8 cellular contexts compared by ENCODE assay signal in genomic region chr6:2244261-2245102, GRCh38. TPM values are rescaled to one million over a fixed set of nuclear protein-coding genes. Genes with fewer than 3 reads are reported as not detected.
A peak's percentile ranks its signal among the peaks of the same experiment; 100 is the strongest.
DNase-seq lines count a peak whose midpoint lies in the region; ATAC-seq and TF ChIP-seq lines count a peak whose summit lies in the region.

No MANE protein-coding gene starts in this region.

- ATAC-seq in heart right ventricle: peak in 2 of 8 donors; percentile 2 to 6
- no peak for ATAC-seq in natural killer cell
- ATAC-seq in HG02571 (IDR thresholded peaks at IDR 0.05; ENCODE audit: unreplicated experiment): no peak

- no peak for DNase-seq in heart right ventricle
- DNase-seq in cardiac septum (ENCODE audit: low spot score): no peak
- DNase-seq in NCI-H748 (lab: John Stamatoyannopoulos, UW; ENCODE audit: unreplicated experiment): peak; percentile 76
- DNase-seq in effector memory CD4-positive, alpha-beta T cell: no peak
- no peak for DNase-seq in natural killer cell
- DNase-seq in activated gamma-delta T cell (lab: John Stamatoyannopoulos, UW): no peak
- no peak for DNase-seq in NCI-H446 (lab: John Stamatoyannopoulos, UW)

- TF ChIP-seq CTCF in heart right ventricle (IDR thresholded peaks at IDR 0.05) (no peak), natural killer cell (IDR thresholded peaks at IDR 0.05) (no peak)

- peaks cover 0 to 10% (median 5%) of the 10 kb centered on the region in 9 donors for H3K36me3 ChIP-seq in heart right ventricle
- no peaks in the 10 kb centered on the region for H3K36me3 ChIP-seq in effector memory CD4-positive, alpha-beta T cell (ENCODE audit: control insufficient read depth, insufficient read depth, low read length)

- peaks cover 2 to 39% (median 19%) of the 10 kb centered on the region in 9 donors for H3K4me1 ChIP-seq in heart right ventricle
- H3K4me1 ChIP-seq in effector memory CD4-positive, alpha-beta T cell (ENCODE audit: control insufficient read depth, insufficient read depth, low read length, poor library complexity, severe bottlenecking): peaks cover 18% of the 10 kb centered on the region

- H3K4me1 Mint-ChIP-seq in natural killer cell: peaks cover 43 to 52% of the 10 kb centered on the region in 2 donors

- H3K27me3 Mint-ChIP-seq in natural killer cell (ENCODE audit: low read depth in 2 of 2): no peaks in the 10 kb centered on the region

- no peaks in the 10 kb centered on the region for H3K9me3 Mint-ChIP-seq in natural killer cell

- peak overlapping the region; percentile 75 to 91 for H3K27ac Mint-ChIP-seq in natural killer cell

- H3K27me3 ChIP-seq in heart right ventricle: no peaks in the 10 kb centered on the region
- H3K27me3 ChIP-seq in effector memory CD4-positive, alpha-beta T cell (replicated peaks; ENCODE audit: control insufficient read depth, insufficient read depth, low read length, poor library complexity, severe bottlenecking): no peaks in the 10 kb centered on the region

- peak overlapping the region; percentile 63 to 98 (median 92) for H3K4me3 ChIP-seq in heart right ventricle
- peak overlapping the region; percentile 68 for H3K4me3 ChIP-seq in effector memory CD4-positive, alpha-beta T cell (ENCODE audit: insufficient read depth, low read depth, low read length, poor library complexity, severe bottlenecking)

- no peaks in the 10 kb centered on the region for H3K36me3 Mint-ChIP-seq in natural killer cell

- no peaks in the 10 kb centered on the region for H3K9me3 ChIP-seq in heart right ventricle
- H3K9me3 ChIP-seq in effector memory CD4-positive, alpha-beta T cell (ENCODE audit: control insufficient read depth, low read length): no peaks in the 10 kb centered on the region

- intact Hi-C loops in heart right ventricle (cut with DNase I): loop anchor here in 3 of 10 donors (2.0 to 10.0 kb wide), 3 partner anchors 38 to 388 kb away; no protein-coding TSS in a partner anchor
- intact Hi-C loops in cardiac septum (cut with DNase I): no loop called here
- intact Hi-C loops in natural killer cell (cut with micrococcal nuclease): loop anchor here (10.0 kb wide), 1 partner anchor 520 kb away; the partner anchor contains the start of gene WRNIP1

- peak overlapping the region; percentile 91 for H3K4me3 Mint-ChIP-seq in natural killer cell

- WGBS in heart right ventricle, 2 donors: 32 to 33% methylated on average over 32 of the region's 32 CpGs

- peak overlapping the region in 7 of 10 donors; percentile 62 to 98 (median 85) for H3K27ac ChIP-seq in heart right ventricle
- peak overlapping the region; percentile 85 for H3K27ac ChIP-seq in effector memory CD4-positive, alpha-beta T cell (ENCODE audit: insufficient read depth, low read length, poor library complexity, severe bottlenecking)

RNA-seq across cellular contexts. Expression of gene GMDS, which starts 0.9 kb away (rescaled TPM):
- total RNA-seq in heart right ventricle: 10 to 100 TPM in 1 of 10 donors, 1 to 10 TPM in 9; 5.0 to 10.6 (median 6.8) TPM
- polyA plus RNA-seq in heart right ventricle: 1 to 10 TPM; 6.6 to 8.1 TPM
- 6.3 TPM for total RNA-seq in cardiac septum
- total RNA-seq in natural killer cell: 10 to 100 TPM; 23.6 to 31.0 (median 26.4) TPM
